24 cellular contexts compared by ENCODE assay signal in the genomic region with DNA sequence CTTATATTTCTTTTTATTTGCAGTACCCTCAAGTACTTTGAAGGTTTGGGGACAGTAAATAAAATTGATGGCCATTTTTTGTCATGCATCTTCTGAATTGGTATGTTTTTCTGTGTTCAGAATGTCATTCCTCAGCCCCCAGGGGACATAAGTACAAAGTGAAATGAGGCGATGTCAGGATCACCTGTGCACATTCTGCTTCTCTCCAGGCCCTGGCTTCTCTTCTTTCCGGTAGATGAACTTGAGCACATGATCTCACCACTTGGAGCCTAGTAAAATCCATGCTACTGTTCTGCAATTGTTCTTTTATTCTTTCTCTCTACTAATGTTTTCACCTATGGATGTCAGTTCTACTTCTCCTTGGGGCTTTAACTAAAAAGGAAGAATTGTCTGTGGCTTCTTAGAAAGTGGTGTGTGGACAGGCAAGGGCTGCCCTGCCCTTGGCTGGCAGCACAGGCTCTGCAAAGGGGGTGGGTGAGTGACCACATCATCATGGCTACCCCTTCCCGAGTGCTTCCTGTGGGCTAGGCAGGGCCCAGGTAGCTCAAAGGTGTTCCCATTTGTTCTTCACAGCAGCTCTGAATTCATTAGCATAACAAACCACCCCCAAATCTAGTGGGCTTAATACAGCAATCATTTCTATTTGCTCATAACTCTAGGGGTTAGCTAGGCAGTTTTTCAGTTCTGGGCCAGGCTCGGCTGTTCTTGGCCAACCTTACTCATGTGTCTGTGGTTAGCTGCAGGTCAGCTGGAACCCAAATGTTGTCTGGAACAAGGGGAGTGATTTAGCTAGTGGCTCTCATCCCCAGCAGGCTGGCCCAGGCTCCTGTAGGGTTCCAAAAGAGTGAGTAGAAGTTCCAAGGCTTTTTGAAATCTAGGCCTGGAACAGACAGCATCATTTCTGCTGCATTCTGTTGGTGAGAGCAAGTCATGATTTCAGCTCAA.
DNase-seq lines count a peak whose midpoint lies in the region; ATAC-seq and TF ChIP-seq lines count a peak whose summit lies in the region.
"Had no signal": no experiment of that assay in that cellular context is flagged by ENCODE, and none has a peak within 500 bp of the region (broad histone marks: within the 10 kb centered on the region; RNA-seq: fewer than 3 reads in every experiment).

No MANE protein-coding gene starts in this region.

- intact Hi-C loops in lower lobe of right lung (cut with DNase I), result no loop called here
- intact Hi-C loops in tibial artery (cut with DNase I; ENCODE audit: low total_unique reads), result no loop called here

- peak overlapping the region; percentile 74 for H3K27ac ChIP-seq in lower lobe of right lung
- H3K27ac ChIP-seq in tibial artery, result peak overlapping the region in 1 of 2 donors; percentile 19
- H3K27ac ChIP-seq: C4-2B, PC-9 had no signal

- DNase-seq in NCI-H345 (lab: John Stamatoyannopoulos, UW), result peak; percentile 28
- DNase-seq in NCI-H345 treated with DMSO at 0.1 percent for 48 hours (lab: John Stamatoyannopoulos, UW; ENCODE audit: unreplicated experiment), result no peak
- peak; percentile 20 for DNase-seq in cerebellum (ENCODE audit: low spot score)
- no peak for DNase-seq in lower lobe of right lung
- DNase-seq in tibial artery, result peak; percentile 83 to 84
- DNase-seq in NCI-H748 (lab: John Stamatoyannopoulos, UW; ENCODE audit: unreplicated experiment), result no peak
- DNase-seq: Calu3; CD8-positive, alpha-beta memory T cell; DMS153; H7; NCI-H1092; NCI-H1436; NCI-H187 treated with DMSO at 0.1 percent for 48 hours; NCI-H446 treated with DMSO at 0.1 percent for 48 hours; NCI-H748 treated with DMSO at 0.1 percent for 48 hours; PC-9; RPMI8226; SIG-M5; SK-N-SH had no signal

- H3K4me1 ChIP-seq in lower lobe of right lung (peaks cover 67% of the 10 kb centered on the region), tibial artery (peaks cover 0 to 77% (median 43%) of the 10 kb centered on the region in 4 donors)

- H3K36me3 ChIP-seq in lower lobe of right lung (no peaks in the 10 kb centered on the region), tibial artery (no peaks in the 10 kb centered on the region)

- H3K9me3 ChIP-seq in lower lobe of right lung, result no peaks in the 10 kb centered on the region
- no peaks in the 10 kb centered on the region for H3K9me3 ChIP-seq in tibial artery
- H3K9me3 ChIP-seq: SK-N-SH had no signal

- H3K27me3 ChIP-seq in lower lobe of right lung (ENCODE audit: low read depth) (peaks cover 4% of the 10 kb centered on the region), tibial artery (no peaks in the 10 kb centered on the region)

- ATAC-seq in lower lobe of right lung (peak; percentile 50 to 61), HG02885 (IDR thresholded peaks at IDR 0.05; ENCODE audit: poor library complexity, unreplicated experiment) (no peak), HG02798 (IDR thresholded peaks at IDR 0.05; ENCODE audit: poor library complexity, unreplicated experiment) (no peak)
- ATAC-seq: HepG2, K562 had no signal

- no peak overlapping the region for H3K4me3 ChIP-seq in lower lobe of right lung
- H3K4me3 ChIP-seq in tibial artery, result no peak overlapping the region
- H3K4me3 ChIP-seq: K562, PC-9 had no signal

- TF ChIP-seq CTCF in lower lobe of right lung (IDR thresholded peaks at IDR 0.05), result no peak
- TF ChIP-seq CTCF in tibial artery (IDR thresholded peaks at IDR 0.05), result no peak

Comparison
In these comparisons a context has a peak if more than half of its experiments do, and no peak if none do; other contexts are left out.
1. DNase-seq: peak in NCI-H345 (single experiment), cerebellum (single experiment) and tibial artery (2 of 2); none in NCI-H345 treated with DMSO at 0.1 percent for 48 hours (single experiment), lower lobe of right lung (single experiment) and NCI-H748 (single experiment).
2. ATAC-seq: peak in lower lobe of right lung (2 of 2); none in HG02885 (single experiment) and HG02798 (single experiment).